Comparison of ENCODE assay signal across 1 cellular context in the genomic region with DNA sequence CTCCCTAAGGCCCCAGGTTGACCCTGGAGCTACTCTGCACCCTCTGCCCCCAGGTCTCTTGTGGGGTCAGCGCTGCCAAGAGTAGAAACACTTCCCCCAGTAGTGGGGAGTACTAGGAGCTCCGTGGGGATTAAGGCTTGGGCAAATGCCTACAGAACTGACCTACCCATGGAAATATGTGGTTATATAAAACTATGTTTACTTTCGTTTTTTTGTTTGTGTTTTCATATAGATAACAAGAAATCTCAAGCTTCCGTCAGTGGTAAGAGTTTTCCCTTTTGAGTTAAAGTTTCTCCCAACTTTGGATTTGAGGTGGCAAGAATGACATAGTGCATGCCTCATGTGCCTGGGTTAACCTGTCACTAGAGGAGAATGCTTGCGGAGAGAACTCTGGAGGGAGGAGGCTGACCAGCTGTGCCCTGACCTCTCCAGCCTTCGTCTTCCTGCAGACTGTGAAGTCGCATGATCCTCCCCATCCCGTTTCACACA.
TF ChIP-seq lines count a peak whose summit lies in the region.

No MANE protein-coding gene starts in this region.

TF ChIP-seq in K562, 482 proteins besides CTCF, POLR2A, EP300 and RAD21 (continued from another document):
- TF ChIP-seq BRD4 (IDR thresholded peaks at IDR 0.05) (no peak), HNRNPH1 (optimal IDR thresholded peaks at IDR 0.05; ENCODE audit: low read depth, low read length) (no peak), HNRNPL (IDR thresholded peaks at IDR 0.05; ENCODE audit: low read depth, low read length) (no peak), USF1 (CRISPR knock-in tag; IDR thresholded peaks at IDR 0.05) (no peak), CBX1 (IDR thresholded peaks at IDR 0.05; ENCODE audit: low read depth) (no peak), SREBF2 (CRISPR knock-in tag; IDR thresholded peaks at IDR 0.05) (no peak), ATF4 (CRISPR knock-in tag; IDR thresholded peaks at IDR 0.05) (0 out of 2 replicates have a peak, but pooled peaks have one; percentile 6)
TF ChIP-seq in K562: peak in this region for 11.
